In genomic region chr20:63846128-63846771, GRCh38 we compare ENCODE assay signal across 9 cellular contexts. TPM values are rescaled to one million over a fixed set of nuclear protein-coding genes. Genes with fewer than 3 reads are reported as not detected.
DNase-seq lines count a peak whose midpoint lies in the region; ATAC-seq and TF ChIP-seq lines count a peak whose summit lies in the region.
"Had no signal": no experiment of that assay in that cellular context is flagged by ENCODE, and none has a peak within 500 bp of the region (broad histone marks: within the 10 kb centered on the region; RNA-seq: fewer than 3 reads in every experiment).

No MANE protein-coding gene starts in this region.

- H3F3A ChIP-seq in Loucy (ENCODE audit: low read depth): no peaks in the 10 kb centered on the region

- CTCF ChIA-PET in A673 (lab: Charles Lee): no interaction called here

- H3K27me3 ChIP-seq in Loucy (ENCODE audit: insufficient read depth, low read length, poor library complexity, severe bottlenecking) (no peaks in the 10 kb centered on the region), endodermal cell (ENCODE audit: control insufficient read depth, insufficient read depth, low read length, poor library complexity, severe bottlenecking) (no peaks in the 10 kb centered on the region), A673 (replicated peaks; ENCODE audit: insufficient read depth, low read depth, low read length, poor library complexity) (no peaks in the 10 kb centered on the region)

- TF ChIP-seq CTCF in Loucy (conservative IDR thresholded peaks at IDR 0.05; ENCODE audit: low read length) (no peak), endodermal cell (conservative IDR thresholded peaks at IDR 0.05) (no peak), A673 (conservative IDR thresholded peaks at IDR 0.05; ENCODE audit: low read depth, low read length) (no peak)

- H3K27ac ChIP-seq in endodermal cell (ENCODE audit: low read depth, low read length) (peak overlapping the region; percentile 15), A673 (ENCODE audit: low read depth, low read length, poor library complexity, severe bottlenecking) (no peak overlapping the region)

- no peaks in the 10 kb centered on the region for H3K9me3 ChIP-seq in Loucy (ENCODE audit: insufficient read depth, low read depth, low read length)
- H3K9me3 ChIP-seq in endodermal cell (ENCODE audit: control insufficient read depth, low read length): no peaks in the 10 kb centered on the region
- H3K9me3 ChIP-seq in A673 (ENCODE audit: low read depth, low read length, poor library complexity, severe bottlenecking): no peaks in the 10 kb centered on the region

- H3K4me2 ChIP-seq in Loucy (ENCODE audit: low read depth, low read length, poor library complexity, severe bottlenecking): no peak overlapping the region

- peak overlapping the region; percentile 50 for H3K4me3 Mint-ChIP-seq in endodermal cell
- H3K4me3 Mint-ChIP-seq in naive thymus-derived CD8-positive, alpha-beta T cell: peak overlapping the region in 7 of 10 donors; percentile 20 to 72 (median 36)

- no peak overlapping the region for H2AFZ ChIP-seq in Loucy (ENCODE audit: low read length)

- DNase-seq in CD1c-positive myeloid dendritic cell (ENCODE audit: extremely low spot score): peak; percentile 28
- DNase-seq in endodermal cell: peak; percentile 91
- peak in 1 of 10 donors; percentile 48 for DNase-seq in naive thymus-derived CD8-positive, alpha-beta T cell
- DNase-seq in DMS53 (lab: John Stamatoyannopoulos, UW): no peak
- DNase-seq in OCI-M2 (lab: John Stamatoyannopoulos, UW; ENCODE audit: unreplicated experiment): no peak
- DNase-seq in A673 (ENCODE audit: low spot score): no peak
- DNase-seq in effector CD8-positive, alpha-beta T cell (lab: John Stamatoyannopoulos, UW): no peak
- DNase-seq: activated CD4-positive, CD25-positive, alpha-beta regulatory T cell had no signal

- POLR2A ChIA-PET in naive thymus-derived CD8-positive, alpha-beta T cell (lab: Charles Lee): interaction anchor here (0.7 kb wide), 1 partner anchor 27 kb away, joined by 3 read pairs; no protein-coding TSS in a partner anchor
- POLR2A ChIA-PET in A673 (lab: Charles Lee; ENCODE audit: low non-redundant PET): no interaction called here

- intact Hi-C loops in A673 (cut with micrococcal nuclease; ENCODE audit: unreplicated experiment): no loop called here

- H3K9me3 Mint-ChIP-seq in endodermal cell: no peaks in the 10 kb centered on the region
- H3K9me3 Mint-ChIP-seq in naive thymus-derived CD8-positive, alpha-beta T cell: no peaks in the 10 kb centered on the region

- no peak overlapping the region for H3K4me3 ChIP-seq in Loucy (ENCODE audit: low read length, poor library complexity, severe bottlenecking)
- peak overlapping the region; percentile 29 for H3K4me3 ChIP-seq in endodermal cell (ENCODE audit: low read length)
- no peak overlapping the region for H3K4me3 ChIP-seq in A673 (ENCODE audit: low read depth, low read length, poor library complexity, severe bottlenecking)

- no TSS peak for BruUV-seq in A673 (replicated peaks; lab: Mats Ljungman, UMichigan)

- H3K9ac ChIP-seq in Loucy (ENCODE audit: low read depth, low read length, poor library complexity, severe bottlenecking) (peak overlapping the region; percentile 69), endodermal cell (ENCODE audit: extremely low read depth, low read length, poor library complexity, severe bottlenecking) (no peak overlapping the region)

- H3K4me1 Mint-ChIP-seq in endodermal cell: peaks cover 2% of the 10 kb centered on the region
- peaks cover 7 to 33% (median 27%) of the 10 kb centered on the region in 4 donors for H3K4me1 Mint-ChIP-seq in naive thymus-derived CD8-positive, alpha-beta T cell

- peak overlapping the region; percentile 64 for H3K27ac Mint-ChIP-seq in endodermal cell
- no peak overlapping the region for H3K27ac Mint-ChIP-seq in naive thymus-derived CD8-positive, alpha-beta T cell

- peaks cover 70% of the 10 kb centered on the region for H3K4me1 ChIP-seq in Loucy (ENCODE audit: insufficient read depth, low read length, poor library complexity, severe bottlenecking)
- H3K4me1 ChIP-seq in endodermal cell (ENCODE audit: control insufficient read depth, insufficient read depth, low read length): peaks cover 6% of the 10 kb centered on the region
- H3K4me1 ChIP-seq in A673 (ENCODE audit: insufficient read depth, low read length, poor library complexity, severe bottlenecking): no peaks in the 10 kb centered on the region

- 21 to 26% methylated on average over 6 to 24 of the region's 24 CpGs for WGBS in endodermal cell (ENCODE audit: insufficient coverage in 1 of 2, insufficient read length in 1 of 2), 2 experiments

- H3K36me3 ChIP-seq in Loucy (ENCODE audit: insufficient read depth, low read length) (no peaks in the 10 kb centered on the region), endodermal cell (ENCODE audit: control insufficient read depth, insufficient read depth, low read length) (no peaks in the 10 kb centered on the region), A673 (ENCODE audit: insufficient read depth, low read length, poor library complexity, severe bottlenecking) (no peaks in the 10 kb centered on the region)

- H3K36me3 Mint-ChIP-seq in endodermal cell (ENCODE audit: low read depth): no peaks in the 10 kb centered on the region
- no peaks in the 10 kb centered on the region for H3K36me3 Mint-ChIP-seq in naive thymus-derived CD8-positive, alpha-beta T cell

- H3K9me2 ChIP-seq in Loucy (replicated peaks; ENCODE audit: low read depth, low read length): no peaks in the 10 kb centered on the region

- no peaks in the 10 kb centered on the region for H4K20me1 ChIP-seq in Loucy (ENCODE audit: insufficient read depth, low read length, poor library complexity, severe bottlenecking)

- no peaks in the 10 kb centered on the region for H3K79me2 ChIP-seq in Loucy (ENCODE audit: insufficient read depth, low read length)

- H3K27me3 Mint-ChIP-seq in endodermal cell (ENCODE audit: insufficient read depth): peaks cover 7% of the 10 kb centered on the region
- peaks cover 10 to 61% (median 25%) of the 10 kb centered on the region in 5 donors for H3K27me3 Mint-ChIP-seq in naive thymus-derived CD8-positive, alpha-beta T cell

- ATAC-seq in naive thymus-derived CD8-positive, alpha-beta T cell: peak; percentile 33 to 57

RNA-seq across cellular contexts. Expression of gene ABHD16B, which starts 15.0 kb away (rescaled TPM):
- total RNA-seq in endodermal cell (not detected), A673 (2021) (not detected in 2 replicates)
- not detected for polyA plus RNA-seq in endodermal cell (2013, experiment 1 of 2)
- not detected for polyA plus RNA-seq in endodermal cell (2013, experiment 2 of 2)
- total RNA-seq in naive thymus-derived CD8-positive, alpha-beta T cell: not detected
- polyA plus RNA-seq in naive thymus-derived CD8-positive, alpha-beta T cell: under 1 TPM; 0.29 to 0.60 (median 0.57) TPM

RNA-seq across cellular contexts. Expression of gene ZBTB46, which starts 15.2 kb away (rescaled TPM):
- total RNA-seq in endodermal cell: 10 to 100 TPM; 24.9 to 25.9 TPM
- 8.4 TPM for polyA plus RNA-seq in endodermal cell (2013, experiment 1 of 2)
- polyA plus RNA-seq in endodermal cell (2013, experiment 2 of 2): 7.5 TPM
- not detected for total RNA-seq in naive thymus-derived CD8-positive, alpha-beta T cell
- polyA plus RNA-seq in naive thymus-derived CD8-positive, alpha-beta T cell: under 1 TPM; 0.06 to 0.08 (median 0.06) TPM
- total RNA-seq in A673 (2021): 0.96 and 1.1 TPM in 2 replicates

RNA-seq across cellular contexts. Expression of gene TPD52L2, which starts 18.8 kb away (rescaled TPM):
- 10 to 100 TPM; 68.3 to 85.2 TPM for total RNA-seq in endodermal cell
- 68.0 TPM for polyA plus RNA-seq in endodermal cell (2013, experiment 1 of 2)
- polyA plus RNA-seq in endodermal cell (2013, experiment 2 of 2): 64.1 TPM
- total RNA-seq in naive thymus-derived CD8-positive, alpha-beta T cell: 10 to 100 TPM; 39.3 to 42.0 TPM
- 10 to 100 TPM; 56.4 to 79.0 (median 68.3) TPM for polyA plus RNA-seq in naive thymus-derived CD8-positive, alpha-beta T cell
- total RNA-seq in A673 (2021): 80.1 and 89.9 TPM in 2 replicates

RNA-seq across cellular contexts. Expression of gene DNAJC5, which starts 48.7 kb away (rescaled TPM):
- total RNA-seq in endodermal cell: 10 to 100 TPM; 25.8 to 26.8 TPM
- polyA plus RNA-seq in endodermal cell (2013, experiment 1 of 2): 26.0 TPM
- polyA plus RNA-seq in endodermal cell (2013, experiment 2 of 2): 25.3 TPM
- total RNA-seq in naive thymus-derived CD8-positive, alpha-beta T cell: 10 to 100 TPM; 51.8 to 52.9 TPM
- polyA plus RNA-seq in naive thymus-derived CD8-positive, alpha-beta T cell: 1 to 10 TPM; 4.7 to 7.1 (median 6.7) TPM
- 43.6 and 44.9 TPM in 2 replicates for total RNA-seq in A673 (2021)

Comparison
In these comparisons a context has a peak if more than half of its experiments do, and no peak if none do; other contexts are left out.
1. DNase-seq: peak in CD1c-positive myeloid dendritic cell (single experiment) and endodermal cell (single experiment); none in DMS53 (single experiment), OCI-M2 (single experiment), A673 (single experiment) and effector CD8-positive, alpha-beta T cell (single experiment).
2. RNA of gene ZBTB46, which starts 15.2 kb away (total RNA-seq): 24.9 to 25.9 TPM in endodermal cell; 0.96 to 1.1 TPM in A673 and not detected in naive thymus-derived CD8-positive, alpha-beta T cell; every median in the first group is over 10 times any median in the second.